Comparison of ENCODE assay signal across 21 cellular contexts in genomic region chr2:37633234-37633633, GRCh38. TPM values are rescaled to one million over a fixed set of nuclear protein-coding genes. Genes with fewer than 3 reads are reported as not detected.
DNase-seq lines count a peak whose midpoint lies in the region; ATAC-seq and TF ChIP-seq lines count a peak whose summit lies in the region.
"Had no signal": no experiment of that assay in that cellular context is flagged by ENCODE, and none has a peak within 500 bp of the region (broad histone marks: within the 10 kb centered on the region; RNA-seq: fewer than 3 reads in every experiment).

No MANE protein-coding gene starts in this region.

- peaks cover 58 to 71% of the 10 kb centered on the region in 2 donors for H3K4me1 Mint-ChIP-seq in natural killer cell
- peaks cover 69 to 78% of the 10 kb centered on the region in 2 donors for H3K4me1 Mint-ChIP-seq in natural killer cell treated with Interleukin-12 subunit alpha and Interleukin-12 subunit beta and Interleukin-15 and Interleukin-18, amount 100 ng/mL, for 72 hours (ENCODE audit: low read depth in 2 of 2)
- peaks cover 64% of the 10 kb centered on the region for H3K4me1 Mint-ChIP-seq in activated T-helper 17 cell treated with anti-CD3 and anti-CD28 coated beads, Interleukin-2, amount 50 U/mL, for 72 hours
- peaks cover 80% of the 10 kb centered on the region for H3K4me1 Mint-ChIP-seq in stimulated activated effector memory CD8-positive, alpha-beta T cell treated with anti-CD3 and anti-CD28 coated beads, Interleukin-12 subunit alpha, Interleukin-12 subunit beta, amount 100 ng/mL, for 72 hours

- no peak for ATAC-seq in natural killer cell
- no peak for ATAC-seq in natural killer cell treated with Interleukin-12 subunit alpha and Interleukin-12 subunit beta and Interleukin-15 and Interleukin-18, amount 100 ng/mL, for 72 hours
- no peak for ATAC-seq in activated T-helper 17 cell treated with anti-CD3 and anti-CD28 coated beads, Interleukin-2, amount 50 U/mL, for 72 hours (replicated peaks)
- ATAC-seq in stimulated activated effector memory CD8-positive, alpha-beta T cell treated with anti-CD3 and anti-CD28 coated beads, Interleukin-12 subunit alpha, Interleukin-12 subunit beta, amount 100 ng/mL, for 72 hours, result no peak
- no peak for ATAC-seq in GM18511 (IDR thresholded peaks at IDR 0.05; ENCODE audit: unreplicated experiment)
- ATAC-seq: A549, GM23338, HCT116 had no signal

- intact Hi-C loops in natural killer cell (cut with micrococcal nuclease), result no loop called here

- no peak overlapping the region for H3K4me3 Mint-ChIP-seq in natural killer cell
- no peak overlapping the region for H3K4me3 Mint-ChIP-seq in natural killer cell treated with Interleukin-12 subunit alpha and Interleukin-12 subunit beta and Interleukin-15 and Interleukin-18, amount 100 ng/mL, for 72 hours
- peak overlapping the region; percentile 88 for H3K4me3 Mint-ChIP-seq in activated T-helper 17 cell treated with anti-CD3 and anti-CD28 coated beads, Interleukin-2, amount 50 U/mL, for 72 hours
- no peak overlapping the region for H3K4me3 Mint-ChIP-seq in stimulated activated effector memory CD8-positive, alpha-beta T cell treated with anti-CD3 and anti-CD28 coated beads, Interleukin-12 subunit alpha, Interleukin-12 subunit beta, amount 100 ng/mL, for 72 hours
- H3K4me3 Mint-ChIP-seq: GM23338 had no signal

- H3K27ac Mint-ChIP-seq in natural killer cell, result peak overlapping the region; percentile 91 to 96
- peak overlapping the region in 1 of 2 donors; percentile 87 for H3K27ac Mint-ChIP-seq in natural killer cell treated with Interleukin-12 subunit alpha and Interleukin-12 subunit beta and Interleukin-15 and Interleukin-18, amount 100 ng/mL, for 72 hours
- no peak overlapping the region for H3K27ac Mint-ChIP-seq in activated T-helper 17 cell treated with anti-CD3 and anti-CD28 coated beads, Interleukin-2, amount 50 U/mL, for 72 hours
- no peak overlapping the region for H3K27ac Mint-ChIP-seq in stimulated activated effector memory CD8-positive, alpha-beta T cell treated with anti-CD3 and anti-CD28 coated beads, Interleukin-12 subunit alpha, Interleukin-12 subunit beta, amount 100 ng/mL, for 72 hours
- H3K27ac Mint-ChIP-seq: GM23338 had no signal

- no peaks in the 10 kb centered on the region for H3K27me3 Mint-ChIP-seq in natural killer cell (ENCODE audit: low read depth in 2 of 2)
- no peaks in the 10 kb centered on the region for H3K27me3 Mint-ChIP-seq in natural killer cell treated with Interleukin-12 subunit alpha and Interleukin-12 subunit beta and Interleukin-15 and Interleukin-18, amount 100 ng/mL, for 72 hours
- no peaks in the 10 kb centered on the region for H3K27me3 Mint-ChIP-seq in activated T-helper 17 cell treated with anti-CD3 and anti-CD28 coated beads, Interleukin-2, amount 50 U/mL, for 72 hours

- no peak overlapping the region for H3K4me3 ChIP-seq in fibroblast of villous mesenchyme (ENCODE audit: low read depth, low read length)
- H3K4me3 ChIP-seq: A549, BLaER1, GM23338, SJCRH30 had no signal

- H3K9me3 Mint-ChIP-seq in natural killer cell, result peaks cover 0 to 2% of the 10 kb centered on the region in 2 donors
- no peaks in the 10 kb centered on the region for H3K9me3 Mint-ChIP-seq in natural killer cell treated with Interleukin-12 subunit alpha and Interleukin-12 subunit beta and Interleukin-15 and Interleukin-18, amount 100 ng/mL, for 72 hours
- H3K9me3 Mint-ChIP-seq in activated T-helper 17 cell treated with anti-CD3 and anti-CD28 coated beads, Interleukin-2, amount 50 U/mL, for 72 hours, result no peaks in the 10 kb centered on the region
- H3K9me3 Mint-ChIP-seq in stimulated activated effector memory CD8-positive, alpha-beta T cell treated with anti-CD3 and anti-CD28 coated beads, Interleukin-12 subunit alpha, Interleukin-12 subunit beta, amount 100 ng/mL, for 72 hours, result no peaks in the 10 kb centered on the region
- H3K9me3 Mint-ChIP-seq: GM23338 had no signal

- DNase-seq in natural killer cell (no peak), fibroblast of villous mesenchyme (ENCODE audit: low read depth) (peak; percentile 79), inferior parietal cortex (ENCODE audit: extremely low spot score) (no peak), GOT3 (lab: John Stamatoyannopoulos, UW) (no peak)
- no peak for DNase-seq in natural killer cell treated with Interleukin-12 subunit alpha and Interleukin-12 subunit beta and Interleukin-15 and Interleukin-18, amount 100 ng/mL, for 72 hours (ENCODE audit: low spot score)
- DNase-seq in stimulated activated effector memory CD8-positive, alpha-beta T cell treated with anti-CD3 and anti-CD28 coated beads, Interleukin-12 subunit alpha, Interleukin-12 subunit beta, amount 100 ng/mL, for 72 hours (ENCODE audit: low spot score in 2 of 2), result no peak
- DNase-seq: COR-L47, DMS 273 treated with DMSO at 0.1 percent for 48 hours, DND-41, MM.1S, NCI-H1092, NCI-H1436 treated with DMSO at 0.1 percent for 48 hours, NCI-H2029, NCI-H526, SJCRH30 had no signal

- no peaks in the 10 kb centered on the region for H3K36me3 Mint-ChIP-seq in natural killer cell
- no peaks in the 10 kb centered on the region for H3K36me3 Mint-ChIP-seq in natural killer cell treated with Interleukin-12 subunit alpha and Interleukin-12 subunit beta and Interleukin-15 and Interleukin-18, amount 100 ng/mL, for 72 hours
- H3K36me3 Mint-ChIP-seq in activated T-helper 17 cell treated with anti-CD3 and anti-CD28 coated beads, Interleukin-2, amount 50 U/mL, for 72 hours (ENCODE audit: low read depth), result peaks cover 12% of the 10 kb centered on the region
- H3K36me3 Mint-ChIP-seq in stimulated activated effector memory CD8-positive, alpha-beta T cell treated with anti-CD3 and anti-CD28 coated beads, Interleukin-12 subunit alpha, Interleukin-12 subunit beta, amount 100 ng/mL, for 72 hours, result peaks cover 17% of the 10 kb centered on the region

- no peak for TF ChIP-seq CTCF in natural killer cell (IDR thresholded peaks at IDR 0.05)
- no peak for TF ChIP-seq CTCF in fibroblast of villous mesenchyme (IDR thresholded peaks at IDR 0.05; ENCODE audit: insufficient read depth, low read depth, low read length)

RNA-seq across cellular contexts. Expression of gene CDC42EP3, which starts 38.2 kb away (rescaled TPM):
- total RNA-seq in natural killer cell (100 to 1,000 TPM in 1 of 3 donors, 10 to 100 TPM in 2; 73.9 to 105 (median 84.6) TPM), fibroblast of villous mesenchyme (105 and 132 TPM in 2 replicates)
- total RNA-seq in natural killer cell treated with Interleukin-12 subunit alpha and Interleukin-12 subunit beta and Interleukin-15 and Interleukin-18, amount 100 ng/mL, for 72 hours, result 10 to 100 TPM; 36.0 to 40.1 TPM
- 10 to 100 TPM; 33.5 to 40.9 TPM for total RNA-seq in activated T-helper 17 cell treated with anti-CD3 and anti-CD28 coated beads, Interleukin-2, amount 50 U/mL, for 72 hours

Comparison
In these comparisons a context has a peak if more than half of its experiments do, and no peak if none do; other contexts are left out.
1. H3K27ac Mint-ChIP-seq: peak in natural killer cell (2 of 2); none in activated T-helper 17 cell treated with anti-CD3 and anti-CD28 coated beads, Interleukin-2, amount 50 U/mL, for 72 hours (single experiment) and stimulated activated effector memory CD8-positive, alpha-beta T cell treated with anti-CD3 and anti-CD28 coated beads, Interleukin-12 subunit alpha, Interleukin-12 subunit beta, amount 100 ng/mL, for 72 hours (single experiment).